ENCODE assay signal across 17 cellular contexts in the genomic region with DNA sequence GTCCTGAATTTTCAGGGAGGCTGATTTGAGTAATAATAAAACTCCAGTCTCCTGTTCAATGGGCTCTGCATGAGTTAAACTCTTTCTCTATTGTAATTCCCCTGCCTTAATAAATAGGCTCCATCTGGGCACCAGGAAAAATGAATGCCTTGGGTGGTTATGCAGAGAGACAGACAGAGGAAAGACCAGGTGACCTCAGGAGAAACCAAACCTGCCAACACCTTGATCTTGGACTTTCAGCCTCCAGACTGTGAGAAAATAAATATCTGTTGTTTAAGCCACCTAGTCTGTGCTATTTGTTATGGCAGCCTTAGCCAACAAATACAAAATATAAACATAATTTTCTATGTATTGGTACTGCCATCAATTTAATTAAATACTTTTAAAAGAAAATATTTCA.
A peak's percentile ranks its signal among the peaks of the same experiment; 100 is the strongest.
DNase-seq lines count a peak whose midpoint lies in the region; ATAC-seq and TF ChIP-seq lines count a peak whose summit lies in the region.
"Had no signal": no experiment of that assay in that cellular context is flagged by ENCODE, and none has a peak within 500 bp of the region (broad histone marks: within the 10 kb centered on the region; RNA-seq: fewer than 3 reads in every experiment).

No MANE protein-coding gene starts in this region.

- TF ChIP-seq CTCF in GM23338 (conservative IDR thresholded peaks at IDR 0.05; ENCODE audit: low read depth in 2 of 2), result no peak
- TF ChIP-seq CTCF in PC-9 (conservative IDR thresholded peaks at IDR 0.05), result no peak
- no peak for TF ChIP-seq CTCF in transverse colon (IDR thresholded peaks at IDR 0.05)
- TF ChIP-seq CTCF in osteocyte (IDR thresholded peaks at IDR 0.05), result no peak

- no peak overlapping the region for H3K4me3 Mint-ChIP-seq in GM23338
- H3K4me3 Mint-ChIP-seq in osteocyte (ENCODE audit: unreplicated experiment), result no peak overlapping the region
- H3K4me3 Mint-ChIP-seq: CD8-positive, alpha-beta memory T cell; HFFc6 had no signal

- H3K4me1 Mint-ChIP-seq in GM23338, result peaks cover 27% of the 10 kb centered on the region
- H3K4me1 Mint-ChIP-seq in osteocyte (ENCODE audit: unreplicated experiment), result no peaks in the 10 kb centered on the region
- H3K4me1 Mint-ChIP-seq: CD8-positive, alpha-beta memory T cell had no signal

- H3K27ac ChIP-seq in GM23338 (ENCODE audit: low read depth), result 0 out of 2 replicates have a peak overlapping the region, but pooled peaks have one; percentile 23
- no peak overlapping the region for H3K27ac ChIP-seq in PC-9
- H3K27ac ChIP-seq in transverse colon, result peak overlapping the region; percentile 67 to 77 (median 70)
- H3K27ac ChIP-seq: BLaER1 had no signal

- H3K4me3 ChIP-seq in GM23338 (no peak overlapping the region), PC-9 (no peak overlapping the region), transverse colon (no peak overlapping the region)
- H3K4me3 ChIP-seq: BLaER1, GM12878, HAP-1 had no signal

- CTCF ChIA-PET in PC-9 (lab: Charles Lee), result no interaction called here

- H3K27me3 Mint-ChIP-seq in GM23338 (ENCODE audit: insufficient read depth, low read depth, poor library complexity), result peaks cover 6% of the 10 kb centered on the region
- H3K27me3 Mint-ChIP-seq in osteocyte (ENCODE audit: unreplicated experiment), result no peaks in the 10 kb centered on the region
- H3K27me3 Mint-ChIP-seq: CD8-positive, alpha-beta memory T cell had no signal

- intact Hi-C loops in PC-9 (cut with micrococcal nuclease; ENCODE audit: unreplicated experiment) (no loop called here), left colon (cut with DNase I, micrococcal nuclease) (no loop called here), transverse colon (cut with DNase I; ENCODE audit: low total_unique reads) (no loop called here)

- H3K4me2 ChIP-seq in GM23338 (peak overlapping the region; percentile 25; the same call in 1 of the 2 replicates), PC-9 (0 out of 2 replicates have a peak overlapping the region, but pooled peaks have one; percentile 4)
- H3K4me2 ChIP-seq: BLaER1 had no signal

- TF ChIP-seq POLR2A in transverse colon (IDR thresholded peaks at IDR 0.05), result no peak

- H3F3A ChIP-seq in GM23338 (replicated peaks; ENCODE audit: low read depth), result no peaks in the 10 kb centered on the region
- H3F3A ChIP-seq in PC-9 (ENCODE audit: insufficient read depth, low read depth), result peaks cover 15% of the 10 kb centered on the region; the same call in 1 of the 2 replicates

- no TSS peak for BruUV-seq in PC-9 (replicated peaks; lab: Mats Ljungman, UMichigan)

- POLR2A ChIA-PET in PC-9 (lab: Charles Lee; ENCODE audit: unreplicated experiment), result no interaction called here

- H3K4me1 ChIP-seq in GM23338 (ENCODE audit: insufficient read depth) (peaks cover 47% of the 10 kb centered on the region), PC-9 (replicated peaks; ENCODE audit: insufficient read depth) (peaks cover 13% of the 10 kb centered on the region; the same call in 1 of the 2 replicates), transverse colon (peaks cover 2 to 27% (median 16%) of the 10 kb centered on the region in 4 donors)
- H3K4me1 ChIP-seq: BLaER1 had no signal

- in situ Hi-C loops in transverse colon (cut with MboI; ENCODE audit: low pct_ligation_motif_present in 1 of 4, low pct_unique_long_range_greater_than_20kb in 1 of 4, low sequenced_read_pairs in 3 of 4), result no loop called here

- H3K27me3 ChIP-seq in GM23338 (ENCODE audit: insufficient read depth), result peaks cover 7% of the 10 kb centered on the region; the same call in 1 of the 2 replicates
- H3K27me3 ChIP-seq in PC-9 (ENCODE audit: insufficient read depth, low read depth), result no peaks in the 10 kb centered on the region
- H3K27me3 ChIP-seq in transverse colon, result no peaks in the 10 kb centered on the region
- H3K27me3 ChIP-seq: BLaER1 had no signal

- H2AFZ ChIP-seq in GM23338 (no peak overlapping the region), PC-9 (0 out of 2 replicates have a peak overlapping the region, but pooled peaks have one; percentile 72)

- TF ChIP-seq EP300 in transverse colon (IDR thresholded peaks at IDR 0.05; ENCODE audit: low read depth), result no peak

- no peaks in the 10 kb centered on the region for H3K36me3 ChIP-seq in GM23338 (ENCODE audit: insufficient read depth)
- no peaks in the 10 kb centered on the region for H3K36me3 ChIP-seq in PC-9 (ENCODE audit: low read depth)
- H3K36me3 ChIP-seq in transverse colon, result no peaks in the 10 kb centered on the region
- H3K36me3 ChIP-seq: BLaER1, HAP-1 had no signal

- H3K9me2 ChIP-seq in GM23338 (ENCODE audit: insufficient read depth) (no peaks in the 10 kb centered on the region), PC-9 (ENCODE audit: insufficient read depth) (no peaks in the 10 kb centered on the region)

- H3K36me3 Mint-ChIP-seq in GM23338 (ENCODE audit: low read depth) (peaks cover 7% of the 10 kb centered on the region; the same call in 2 of the 3 replicates), osteocyte (ENCODE audit: unreplicated experiment) (no peaks in the 10 kb centered on the region)
- H3K36me3 Mint-ChIP-seq: CD8-positive, alpha-beta memory T cell had no signal

- ATAC-seq in GM23338 (no peak), left colon (peak; percentile 31), HG02610 (IDR thresholded peaks at IDR 0.05; ENCODE audit: unreplicated experiment) (no peak)
- ATAC-seq: GM12878 had no signal

- no peaks in the 10 kb centered on the region; the same call in 1 of the 2 replicates for H3K9me3 ChIP-seq in PC-9 (ENCODE audit: insufficient read depth, low read depth)
- no peaks in the 10 kb centered on the region for H3K9me3 ChIP-seq in transverse colon
- H3K9me3 ChIP-seq: BLaER1, HAP-1 had no signal

- H3K27ac Mint-ChIP-seq in GM23338 (no peak overlapping the region), osteocyte (ENCODE audit: unreplicated experiment) (no peak overlapping the region)
- H3K27ac Mint-ChIP-seq: CD8-positive, alpha-beta memory T cell; HFFc6 had no signal

- H3K79me2 ChIP-seq in GM23338 (replicated peaks; ENCODE audit: insufficient read depth), result no peaks in the 10 kb centered on the region
- no peaks in the 10 kb centered on the region for H3K79me2 ChIP-seq in PC-9 (ENCODE audit: low read depth)

- H4K20me1 ChIP-seq in GM23338 (replicated peaks; ENCODE audit: insufficient read depth), result no peaks in the 10 kb centered on the region
- no peaks in the 10 kb centered on the region for H4K20me1 ChIP-seq in PC-9 (ENCODE audit: insufficient read depth)
- H4K20me1 ChIP-seq: BLaER1 had no signal

- DNase-seq in GM23338 (ENCODE audit: low spot score), result no peak
- no peak for DNase-seq in PC-9
- no peak for DNase-seq in left colon
- no peak for DNase-seq in transverse colon
- no peak for DNase-seq in osteocyte (ENCODE audit: extremely low spot score, unreplicated experiment)
- DNase-seq in NAMALWA (ENCODE audit: low spot score), result no peak
- DNase-seq: 8988T; AML-193; CD8-positive, alpha-beta memory T cell; DMS 273 treated with DMSO at 0.1 percent for 48 hours; DMS79; GOT3; HFFc6 had no signal

- peaks cover 13% of the 10 kb centered on the region for H3K9me3 Mint-ChIP-seq in GM23338
- H3K9me3 Mint-ChIP-seq in osteocyte (ENCODE audit: unreplicated experiment), result no peaks in the 10 kb centered on the region
- H3K9me3 Mint-ChIP-seq: CD8-positive, alpha-beta memory T cell; HFFc6 had no signal

TF ChIP-seq in GM23338, 12 proteins besides CTCF, POLR2A, EP300 and RAD21:
- TF ChIP-seq NANOG (IDR thresholded peaks at IDR 0.05; ENCODE audit: borderline replicate concordance), result peak; percentile 42; the same call in 1 of the 2 replicates
- TF ChIP-seq EZH2 (IDR thresholded peaks at IDR 0.05; ENCODE audit: low read depth, unreplicated experiment), result no peak
